ENCODE assay signal across 2 cellular contexts in the genomic region with DNA sequence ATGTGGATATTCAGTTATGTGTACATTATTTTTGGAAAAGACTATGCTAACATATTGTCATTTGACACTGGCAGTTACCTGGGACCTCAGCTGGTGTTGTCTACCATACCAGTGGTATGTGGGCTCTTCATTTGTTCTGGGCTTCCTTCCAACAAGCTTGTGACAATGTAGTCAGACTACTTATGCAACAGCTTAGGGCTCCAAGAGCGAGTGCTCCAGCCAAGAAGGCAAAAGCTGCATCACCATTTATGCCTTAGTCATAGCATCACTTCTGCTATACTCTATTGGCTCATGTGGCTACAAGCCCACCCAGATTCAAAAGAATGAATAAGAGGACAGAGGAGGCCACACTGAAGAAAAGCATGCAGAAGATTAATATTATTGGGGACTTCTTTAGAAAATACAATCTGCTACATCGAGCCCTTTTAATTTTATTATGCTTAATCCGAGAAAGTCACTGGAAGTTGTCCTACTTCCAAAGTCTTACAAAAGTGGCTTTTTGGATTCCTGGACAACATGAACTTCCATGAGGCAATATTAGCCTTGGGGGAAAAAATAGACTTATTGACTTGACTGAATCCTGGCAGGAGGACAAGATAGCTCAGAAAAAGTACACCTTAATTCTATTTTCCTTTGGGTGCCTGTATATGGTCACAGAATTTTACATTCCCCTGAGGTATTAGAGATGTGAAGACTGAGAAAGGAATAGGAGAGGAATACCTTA.
A peak's percentile ranks its signal among the peaks of the same experiment; 100 is the strongest.
TF ChIP-seq lines count a peak whose summit lies in the region.

No MANE protein-coding gene starts in this region.

TF ChIP-seq in liver, 16 proteins besides CTCF, POLR2A, EP300 and RAD21 (continued from another document):
- TF ChIP-seq, protein P1, sequence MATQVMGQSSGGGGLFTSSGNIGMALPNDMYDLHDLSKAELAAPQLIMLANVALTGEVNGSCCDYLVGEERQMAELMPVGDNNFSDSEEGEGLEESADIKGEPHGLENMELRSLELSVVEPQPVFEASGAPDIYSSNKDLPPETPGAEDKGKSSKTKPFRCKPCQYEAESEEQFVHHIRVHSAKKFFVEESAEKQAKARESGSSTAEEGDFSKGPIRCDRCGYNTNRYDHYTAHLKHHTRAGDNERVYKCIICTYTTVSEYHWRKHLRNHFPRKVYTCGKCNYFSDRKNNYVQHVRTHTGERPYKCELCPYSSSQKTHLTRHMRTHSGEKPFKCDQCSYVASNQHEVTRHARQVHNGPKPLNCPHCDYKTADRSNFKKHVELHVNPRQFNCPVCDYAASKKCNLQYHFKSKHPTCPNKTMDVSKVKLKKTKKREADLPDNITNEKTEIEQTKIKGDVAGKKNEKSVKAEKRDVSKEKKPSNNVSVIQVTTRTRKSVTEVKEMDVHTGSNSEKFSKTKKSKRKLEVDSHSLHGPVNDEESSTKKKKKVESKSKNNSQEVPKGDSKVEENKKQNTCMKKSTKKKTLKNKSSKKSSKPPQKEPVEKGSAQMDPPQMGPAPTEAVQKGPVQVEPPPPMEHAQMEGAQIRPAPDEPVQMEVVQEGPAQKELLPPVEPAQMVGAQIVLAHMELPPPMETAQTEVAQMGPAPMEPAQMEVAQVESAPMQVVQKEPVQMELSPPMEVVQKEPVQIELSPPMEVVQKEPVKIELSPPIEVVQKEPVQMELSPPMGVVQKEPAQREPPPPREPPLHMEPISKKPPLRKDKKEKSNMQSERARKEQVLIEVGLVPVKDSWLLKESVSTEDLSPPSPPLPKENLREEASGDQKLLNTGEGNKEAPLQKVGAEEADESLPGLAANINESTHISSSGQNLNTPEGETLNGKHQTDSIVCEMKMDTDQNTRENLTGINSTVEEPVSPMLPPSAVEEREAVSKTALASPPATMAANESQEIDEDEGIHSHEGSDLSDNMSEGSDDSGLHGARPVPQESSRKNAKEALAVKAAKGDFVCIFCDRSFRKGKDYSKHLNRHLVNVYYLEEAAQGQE (IDR thresholded peaks at IDR 0.05), result no peak
- TF ChIP-seq GABPA (IDR thresholded peaks at IDR 0.05 in 1 of 2, conservative IDR thresholded peaks at IDR 0.05 in 1 of 2) (no peak), HNF4A (conservative IDR thresholded peaks at IDR 0.05) (peak; percentile 34 to 55), FOXA1 (IDR thresholded peaks at IDR 0.05) (no peak)
TF ChIP-seq in liver: peak in this region for 3.

TF ChIP-seq in HepG2, 621 proteins besides CTCF, POLR2A, EP300 and RAD21 (continued from another document):
- TF ChIP-seq, protein P2, sequence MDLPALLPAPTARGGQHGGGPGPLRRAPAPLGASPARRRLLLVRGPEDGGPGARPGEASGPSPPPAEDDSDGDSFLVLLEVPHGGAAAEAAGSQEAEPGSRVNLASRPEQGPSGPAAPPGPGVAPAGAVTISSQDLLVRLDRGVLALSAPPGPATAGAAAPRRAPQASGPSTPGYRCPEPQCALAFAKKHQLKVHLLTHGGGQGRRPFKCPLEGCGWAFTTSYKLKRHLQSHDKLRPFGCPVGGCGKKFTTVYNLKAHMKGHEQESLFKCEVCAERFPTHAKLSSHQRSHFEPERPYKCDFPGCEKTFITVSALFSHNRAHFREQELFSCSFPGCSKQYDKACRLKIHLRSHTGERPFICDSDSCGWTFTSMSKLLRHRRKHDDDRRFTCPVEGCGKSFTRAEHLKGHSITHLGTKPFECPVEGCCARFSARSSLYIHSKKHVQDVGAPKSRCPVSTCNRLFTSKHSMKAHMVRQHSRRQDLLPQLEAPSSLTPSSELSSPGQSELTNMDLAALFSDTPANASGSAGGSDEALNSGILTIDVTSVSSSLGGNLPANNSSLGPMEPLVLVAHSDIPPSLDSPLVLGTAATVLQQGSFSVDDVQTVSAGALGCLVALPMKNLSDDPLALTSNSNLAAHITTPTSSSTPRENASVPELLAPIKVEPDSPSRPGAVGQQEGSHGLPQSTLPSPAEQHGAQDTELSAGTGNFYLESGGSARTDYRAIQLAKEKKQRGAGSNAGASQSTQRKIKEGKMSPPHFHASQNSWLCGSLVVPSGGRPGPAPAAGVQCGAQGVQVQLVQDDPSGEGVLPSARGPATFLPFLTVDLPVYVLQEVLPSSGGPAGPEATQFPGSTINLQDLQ (CRISPR knock-in tag; IDR thresholded peaks at IDR 0.05), result no peak
- TF ChIP-seq, protein P1 (IDR thresholded peaks at IDR 0.05; ENCODE audit: borderline replicate concordance in 1 of 2, low read depth in 1 of 2, low read length in 2 of 2), result no peak
- TF ChIP-seq ZNF552 (CRISPR knock-in tag; IDR thresholded peaks at IDR 0.05; ENCODE audit: borderline replicate concordance), result no peak
- TF ChIP-seq POLR2G (IDR thresholded peaks at IDR 0.05; ENCODE audit: low read depth, low read length), result no peak
- no peak for TF ChIP-seq BCLAF1 (IDR thresholded peaks at IDR 0.05)
- no peak for TF ChIP-seq ZNF3 (CRISPR knock-in tag; IDR thresholded peaks at IDR 0.05)
- TF ChIP-seq ZNF816 (CRISPR knock-in tag; IDR thresholded peaks at IDR 0.05; ENCODE audit: borderline replicate concordance), result no peak
- TF ChIP-seq, protein P3, sequence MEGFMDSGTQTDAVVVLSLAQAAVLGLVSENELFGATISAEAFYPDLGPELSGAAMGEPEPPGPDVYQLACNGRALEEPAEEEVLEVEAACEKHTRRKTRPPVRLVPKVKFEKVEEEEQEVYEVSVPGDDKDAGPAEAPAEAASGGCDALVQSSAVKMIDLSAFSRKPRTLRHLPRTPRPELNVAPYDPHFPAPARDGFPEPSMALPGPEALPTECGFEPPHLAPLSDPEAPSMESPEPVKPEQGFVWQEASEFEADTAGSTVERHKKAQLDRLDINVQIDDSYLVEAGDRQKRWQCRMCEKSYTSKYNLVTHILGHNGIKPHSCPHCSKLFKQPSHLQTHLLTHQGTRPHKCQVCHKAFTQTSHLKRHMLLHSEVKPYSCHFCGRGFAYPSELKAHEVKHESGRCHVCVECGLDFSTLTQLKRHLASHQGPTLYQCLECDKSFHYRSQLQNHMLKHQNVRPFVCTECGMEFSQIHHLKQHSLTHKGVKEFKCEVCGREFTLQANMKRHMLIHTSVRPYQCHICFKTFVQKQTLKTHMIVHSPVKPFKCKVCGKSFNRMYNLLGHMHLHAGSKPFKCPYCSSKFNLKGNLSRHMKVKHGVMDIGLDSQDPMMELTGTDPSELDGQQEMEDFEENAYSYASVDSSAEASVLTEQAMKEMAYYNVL (CRISPR knock-in tag; IDR thresholded peaks at IDR 0.05; ENCODE audit: borderline replicate concordance), result no peak
- TF ChIP-seq, protein P4, sequence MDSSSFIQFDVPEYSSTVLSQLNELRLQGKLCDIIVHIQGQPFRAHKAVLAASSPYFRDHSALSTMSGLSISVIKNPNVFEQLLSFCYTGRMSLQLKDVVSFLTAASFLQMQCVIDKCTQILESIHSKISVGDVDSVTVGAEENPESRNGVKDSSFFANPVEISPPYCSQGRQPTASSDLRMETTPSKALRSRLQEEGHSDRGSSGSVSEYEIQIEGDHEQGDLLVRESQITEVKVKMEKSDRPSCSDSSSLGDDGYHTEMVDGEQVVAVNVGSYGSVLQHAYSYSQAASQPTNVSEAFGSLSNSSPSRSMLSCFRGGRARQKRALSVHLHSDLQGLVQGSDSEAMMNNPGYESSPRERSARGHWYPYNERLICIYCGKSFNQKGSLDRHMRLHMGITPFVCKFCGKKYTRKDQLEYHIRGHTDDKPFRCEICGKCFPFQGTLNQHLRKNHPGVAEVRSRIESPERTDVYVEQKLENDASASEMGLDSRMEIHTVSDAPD (CRISPR knock-in tag; IDR thresholded peaks at IDR 0.05), result no peak
- TF ChIP-seq MED8 (CRISPR knock-in tag; IDR thresholded peaks at IDR 0.05; ENCODE audit: insufficient replicate concordance), result no peak
- TF ChIP-seq MLLT10 (CRISPR knock-in tag; IDR thresholded peaks at IDR 0.05), result no peak
- TF ChIP-seq, protein P5, sequence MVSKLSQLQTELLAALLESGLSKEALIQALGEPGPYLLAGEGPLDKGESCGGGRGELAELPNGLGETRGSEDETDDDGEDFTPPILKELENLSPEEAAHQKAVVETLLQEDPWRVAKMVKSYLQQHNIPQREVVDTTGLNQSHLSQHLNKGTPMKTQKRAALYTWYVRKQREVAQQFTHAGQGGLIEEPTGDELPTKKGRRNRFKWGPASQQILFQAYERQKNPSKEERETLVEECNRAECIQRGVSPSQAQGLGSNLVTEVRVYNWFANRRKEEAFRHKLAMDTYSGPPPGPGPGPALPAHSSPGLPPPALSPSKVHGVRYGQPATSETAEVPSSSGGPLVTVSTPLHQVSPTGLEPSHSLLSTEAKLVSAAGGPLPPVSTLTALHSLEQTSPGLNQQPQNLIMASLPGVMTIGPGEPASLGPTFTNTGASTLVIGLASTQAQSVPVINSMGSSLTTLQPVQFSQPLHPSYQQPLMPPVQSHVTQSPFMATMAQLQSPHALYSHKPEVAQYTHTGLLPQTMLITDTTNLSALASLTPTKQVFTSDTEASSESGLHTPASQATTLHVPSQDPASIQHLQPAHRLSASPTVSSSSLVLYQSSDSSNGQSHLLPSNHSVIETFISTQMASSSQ (IDR thresholded peaks at IDR 0.05; ENCODE audit: low read depth), result no peak
- TF ChIP-seq, protein P5 (CRISPR knock-in tag; IDR thresholded peaks at IDR 0.05; ENCODE audit: borderline replicate concordance), result no peak
- no peak for TF ChIP-seq MYC (CRISPR knock-in tag; IDR thresholded peaks at IDR 0.05; ENCODE audit: borderline replicate concordance)
